Comparison of ENCODE assay signal across 18 cellular contexts in the genomic region with DNA sequence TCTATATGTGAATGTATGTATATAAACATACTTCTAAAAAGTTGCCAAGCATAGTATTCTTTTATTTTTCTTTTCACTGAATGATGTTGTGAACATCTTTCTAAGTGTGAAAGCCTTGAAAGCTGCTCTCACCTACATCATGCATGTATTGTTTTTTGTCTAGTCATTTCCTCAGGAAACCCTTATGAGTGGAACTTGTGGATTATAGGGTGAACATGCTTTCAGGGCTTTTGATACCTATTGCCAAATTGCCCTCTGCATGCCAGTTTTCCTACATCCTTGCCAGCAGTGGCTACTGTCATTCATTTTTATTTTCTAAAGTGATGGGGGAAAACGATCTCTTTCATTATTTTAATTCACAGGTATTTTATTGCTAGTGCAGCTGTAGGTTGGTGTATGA.
DNase-seq lines count a peak whose midpoint lies in the region; ATAC-seq and TF ChIP-seq lines count a peak whose summit lies in the region.
"Had no signal": no experiment of that assay in that cellular context is flagged by ENCODE, and none has a peak within 500 bp of the region (broad histone marks: within the 10 kb centered on the region; RNA-seq: fewer than 3 reads in every experiment).

No MANE protein-coding gene starts in this region.

- no peak for DNase-seq in activated CD8-positive, alpha-beta memory T cell treated with anti-CD3 and anti-CD28 coated beads, Interleukin-2, amount 10 ng/mL, durations not matched to agents 7 days and 5 days
- no peak for DNase-seq in activated CD8-positive, alpha-beta memory T cell treated with anti-CD3 and anti-CD28 coated beads, Interleukin-2, amount 50 U/mL, for 48 hours
- peak; percentile 7 for DNase-seq in NB4 (ENCODE audit: low read depth)
- DNase-seq in endothelial cell (ENCODE audit: low spot score): no peak
- no peak for DNase-seq in NCI-H1048 (lab: John Stamatoyannopoulos, UW)
- DNase-seq: CD4-positive, alpha-beta memory T cell; DMS153; GDM1; HFFc6; NCI-H1092 treated with DMSO at 0.1 percent for 48 hours; NCI-H446 treated with DMSO at 0.1 percent for 48 hours; NCI-H748 treated with DMSO at 0.1 percent for 48 hours; PC-3; SIG-M5 had no signal

- H3K27me3 Mint-ChIP-seq in activated CD8-positive, alpha-beta memory T cell treated with anti-CD3 and anti-CD28 coated beads, Interleukin-2, amount 10 ng/mL, durations not matched to agents 7 days and 5 days: peaks cover 2% of the 10 kb centered on the region
- H3K27me3 Mint-ChIP-seq in endothelial cell (ENCODE audit: unreplicated experiment): no peaks in the 10 kb centered on the region

- H3K4me1 Mint-ChIP-seq in activated CD8-positive, alpha-beta memory T cell treated with anti-CD3 and anti-CD28 coated beads, Interleukin-2, amount 10 ng/mL, durations not matched to agents 7 days and 5 days: peaks cover 3% of the 10 kb centered on the region
- H3K4me1 Mint-ChIP-seq in endothelial cell (ENCODE audit: unreplicated experiment): peaks cover 17% of the 10 kb centered on the region

- TF ChIP-seq POLR2A in NB4 (IDR thresholded peaks at IDR 0.05; ENCODE audit: extremely low read depth, insufficient read length): no peak

- TF ChIP-seq CTCF in NB4 (IDR thresholded peaks at IDR 0.05; ENCODE audit: low read depth, low read length) (no peak), endothelial cell (IDR thresholded peaks at IDR 0.05; ENCODE audit: unreplicated experiment) (no peak)

- H3K27ac Mint-ChIP-seq in activated CD8-positive, alpha-beta memory T cell treated with anti-CD3 and anti-CD28 coated beads, Interleukin-2, amount 10 ng/mL, durations not matched to agents 7 days and 5 days: no peak overlapping the region
- peak overlapping the region; percentile 23 for H3K27ac Mint-ChIP-seq in endothelial cell (ENCODE audit: unreplicated experiment)
- H3K27ac Mint-ChIP-seq: CD4-positive, alpha-beta memory T cell; HFFc6 had no signal

- H3K4me3 ChIP-seq in NB4 (ENCODE audit: low read depth, low read length): no peak overlapping the region
- H3K4me3 ChIP-seq: A549 had no signal

- H3K4me3 Mint-ChIP-seq in activated CD8-positive, alpha-beta memory T cell treated with anti-CD3 and anti-CD28 coated beads, Interleukin-2, amount 10 ng/mL, durations not matched to agents 7 days and 5 days: no peak overlapping the region
- H3K4me3 Mint-ChIP-seq in endothelial cell (ENCODE audit: unreplicated experiment): no peak overlapping the region
- H3K4me3 Mint-ChIP-seq: CD4-positive, alpha-beta memory T cell; HFFc6 had no signal

- H3K9me3 Mint-ChIP-seq in activated CD8-positive, alpha-beta memory T cell treated with anti-CD3 and anti-CD28 coated beads, Interleukin-2, amount 10 ng/mL, durations not matched to agents 7 days and 5 days (ENCODE audit: low read depth): no peaks in the 10 kb centered on the region
- no peaks in the 10 kb centered on the region for H3K9me3 Mint-ChIP-seq in endothelial cell (ENCODE audit: unreplicated experiment)

- CTCF ChIA-PET in activated CD8-positive, alpha-beta memory T cell treated with anti-CD3 and anti-CD28 coated beads, Interleukin-2, amount 10 ng/mL, durations not matched to agents 7 days and 5 days (lab: Charles Lee): no interaction called here

- no peaks in the 10 kb centered on the region for H3K36me3 Mint-ChIP-seq in activated CD8-positive, alpha-beta memory T cell treated with anti-CD3 and anti-CD28 coated beads, Interleukin-2, amount 10 ng/mL, durations not matched to agents 7 days and 5 days
- no peaks in the 10 kb centered on the region for H3K36me3 Mint-ChIP-seq in endothelial cell (ENCODE audit: low read depth, unreplicated experiment)
- H3K36me3 Mint-ChIP-seq: CD4-positive, alpha-beta memory T cell had no signal

- ATAC-seq in activated CD8-positive, alpha-beta memory T cell treated with anti-CD3 and anti-CD28 coated beads, Interleukin-2, amount 10 ng/mL, durations not matched to agents 7 days and 5 days: peak; percentile 23
- ATAC-seq in GM19324 (IDR thresholded peaks at IDR 0.05; ENCODE audit: low FRiP score, unreplicated experiment) (no peak), GM19351 (IDR thresholded peaks at IDR 0.05; ENCODE audit: unreplicated experiment) (no peak)
- ATAC-seq: A549, PC-3, SK-N-SH treated with all-trans-retinoic acid at 6 μM for 48 hours had no signal
